In the genomic region with DNA sequence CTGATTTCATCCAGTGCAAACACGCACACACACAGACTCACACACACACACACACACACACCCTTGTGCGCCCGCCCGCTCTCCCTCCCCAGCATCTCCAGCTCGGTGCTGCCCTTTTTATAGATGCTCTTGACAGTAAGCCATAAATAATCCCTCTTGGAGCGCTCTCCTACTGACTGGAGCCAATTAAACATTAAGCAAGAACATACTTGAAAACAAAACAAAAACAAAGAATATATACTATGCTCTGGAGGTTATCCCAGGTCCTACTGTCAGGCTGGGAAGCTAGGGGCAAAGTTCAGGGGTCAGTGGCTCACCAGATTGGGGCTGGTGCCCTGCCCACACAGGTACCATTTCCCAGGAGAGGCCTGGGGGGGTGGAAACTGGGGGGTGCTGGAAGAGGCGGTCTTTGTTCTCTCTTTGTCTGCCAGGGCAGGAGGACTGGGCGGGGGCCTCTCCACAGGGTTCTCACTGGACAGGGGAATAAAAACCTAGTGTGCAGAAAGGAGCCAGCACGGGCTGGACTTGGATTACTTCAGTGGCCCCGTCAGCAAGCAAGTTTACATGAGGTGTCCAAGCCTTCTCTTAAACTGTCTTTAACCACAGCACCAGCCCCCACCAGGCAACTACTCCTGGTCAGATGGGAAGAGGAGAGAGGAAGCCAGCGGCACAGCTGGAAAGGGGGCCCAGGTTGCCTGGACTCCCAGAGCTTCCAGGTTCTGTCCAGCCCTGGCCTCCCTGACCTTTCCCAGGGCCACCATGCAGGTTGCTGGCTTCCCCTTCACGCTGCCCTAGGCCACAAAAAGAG, we compare ENCODE assay signal across 8 cellular contexts. TPM values are rescaled to one million over a fixed set of nuclear protein-coding genes. Genes with fewer than 3 reads are reported as not detected.
DNase-seq lines count a peak whose midpoint lies in the region; ATAC-seq, FAIRE-seq and TF ChIP-seq lines count a peak whose summit lies in the region.

No MANE protein-coding gene starts in this region.

- H3K4me1 ChIP-seq in SK-N-SH (ENCODE audit: control insufficient read depth in 1 of 2, insufficient read depth in 2 of 2, low read depth in 1 of 2, low read length in 1 of 2) (peaks cover 34 to 85% of the 10 kb centered on the region in 2 experiments), testis (peaks cover 65% of the 10 kb centered on the region)

- POLR2A ChIA-PET in SK-N-SH (lab: Yijun Ruan, JAX): interaction anchor here (0.7 kb wide), 1 partner anchor 23 kb away, joined by 3 read pairs; no protein-coding TSS in a partner anchor

- H3K4me3 ChIP-seq in SK-N-SH (ENCODE audit: low read depth in 2 of 2, low read length in 1 of 2) (no peak overlapping the region), testis (no peak overlapping the region)

- FAIRE-seq in islet of Langerhans (lab: Jason Lieb, UNC): peak; percentile 41

- peak in 1 of 2 experiments; percentile 56; a peak in 1 of 4 replicates for TF ChIP-seq EP300 in SK-N-SH (IDR thresholded peaks at IDR 0.05; ENCODE audit: borderline replicate concordance in 1 of 2, low read depth in 1 of 2, low read length in 1 of 2)

- peak overlapping the region in 1 of 2 experiments; percentile 76; a peak in 3 of 4 replicates for H3K27ac ChIP-seq in SK-N-SH (ENCODE audit: low read depth in 2 of 2, low read length in 1 of 2)
- peak overlapping the region; percentile 46 to 83 for H3K27ac ChIP-seq in testis
- no peak overlapping the region for H3K27ac ChIP-seq in substantia nigra (ENCODE audit: low read depth, low read length, poor library complexity, severe bottlenecking)

- 59% methylated on average over 12 of the region's 12 CpGs for WGBS in SK-N-SH (ENCODE audit: low lambda C conversion rate)
- 24 to 46% methylated on average over 8 to 12 of the region's 12 CpGs for WGBS in testis, 2 donors

- H3K79me2 ChIP-seq in SK-N-SH (ENCODE audit: insufficient read depth): no peaks in the 10 kb centered on the region

- H3K4me2 ChIP-seq in SK-N-SH: peak overlapping the region; percentile 43; the same call in 1 of the 2 replicates

- H3K9me2 ChIP-seq in SK-N-SH: no peaks in the 10 kb centered on the region

- no peak for TF ChIP-seq POLR2A in testis (IDR thresholded peaks at IDR 0.05)

- no peaks in the 10 kb centered on the region for H3K36me3 ChIP-seq in SK-N-SH (replicated peaks in 1 of 2; ENCODE audit: control insufficient read depth in 1 of 2, insufficient read depth in 2 of 2, low read length in 1 of 2)
- H3K36me3 ChIP-seq in testis (ENCODE audit: low read depth, missing control alignments): no peaks in the 10 kb centered on the region

- ATAC-seq in HG03095 (IDR thresholded peaks at IDR 0.05; ENCODE audit: unreplicated experiment): no peak

- TF ChIP-seq CTCF in SK-N-SH (IDR thresholded peaks at IDR 0.05) (no peak), testis (IDR thresholded peaks at IDR 0.05) (no peak), GM10266 (IDR thresholded peaks at IDR 0.05; ENCODE audit: control insufficient read depth, insufficient read depth, low read depth, missing control alignments) (no peak)

- DNase-seq in A172 (ENCODE audit: low spot score) (peak; percentile 67), MV-4-11 (lab: John Stamatoyannopoulos, UW) (peak; percentile 20), SK-N-SH (peak; percentile 54), testis (peak; percentile 78), GM10266 (ENCODE audit: extremely low spot score) (no peak), substantia nigra (lab: John Stamatoyannopoulos, UW) (no peak)

- CTCF ChIA-PET in SK-N-SH (lab: Yijun Ruan, JAX): interaction anchor here (1.8 to 14.1 kb wide), 3 partner anchors 12 to 182 kb away, joined by 6 to 137 read pairs (median 6); a partner anchor contains a TSS

- no peaks in the 10 kb centered on the region for H3K27me3 ChIP-seq in SK-N-SH (ENCODE audit: insufficient read depth)
- no peaks in the 10 kb centered on the region for H3K27me3 ChIP-seq in testis

- H3K9me3 ChIP-seq in SK-N-SH (no peaks in the 10 kb centered on the region), testis (no peaks in the 10 kb centered on the region)

- intact Hi-C loops in testis (cut with DNase I; ENCODE audit: low total_unique reads): no loop called here

- H2AFZ ChIP-seq in SK-N-SH (ENCODE audit: low read depth): no peak overlapping the region

- H4K20me1 ChIP-seq in SK-N-SH (ENCODE audit: insufficient read depth): no peaks in the 10 kb centered on the region

- TF ChIP-seq RAD21 in SK-N-SH (IDR thresholded peaks at IDR 0.05; ENCODE audit: low read length): 0 out of 2 replicates have a peak, but pooled peaks have one; percentile 22

- H3K9ac ChIP-seq in SK-N-SH: no peak overlapping the region

- H3F3A ChIP-seq in SK-N-SH (replicated peaks; ENCODE audit: insufficient read depth): no peaks in the 10 kb centered on the region

TF ChIP-seq in SK-N-SH, 30 proteins besides CTCF, POLR2A, EP300 and RAD21:
- TF ChIP-seq GATA2 (CRISPR knock-in tag; IDR thresholded peaks at IDR 0.05) (peak; percentile 47; the same call in 1 of the 2 replicates), NFIC (IDR thresholded peaks at IDR 0.05; ENCODE audit: borderline replicate concordance) (peak; percentile 59; the same call in 1 of the 2 replicates), CHD2 (IDR thresholded peaks at IDR 0.05; ENCODE audit: low read length, partially characterized antibody) (peak; percentile 52), MXI1 (IDR thresholded peaks at IDR 0.05; ENCODE audit: low read depth, low read length) (0 out of 2 replicates have a peak, but pooled peaks have one; percentile 37), TCF12 (IDR thresholded peaks at IDR 0.05) (peak; percentile 69), RFX5 (IDR thresholded peaks at IDR 0.05; ENCODE audit: low read length) (no peak), JUND (IDR thresholded peaks at IDR 0.05) (no peak; the same call in 1 of the 2 replicates), MEF2A (IDR thresholded peaks at IDR 0.05; ENCODE audit: borderline replicate concordance, low read depth) (peak; percentile 19; the same call in 1 of the 2 replicates)
- TF ChIP-seq, protein P1, sequence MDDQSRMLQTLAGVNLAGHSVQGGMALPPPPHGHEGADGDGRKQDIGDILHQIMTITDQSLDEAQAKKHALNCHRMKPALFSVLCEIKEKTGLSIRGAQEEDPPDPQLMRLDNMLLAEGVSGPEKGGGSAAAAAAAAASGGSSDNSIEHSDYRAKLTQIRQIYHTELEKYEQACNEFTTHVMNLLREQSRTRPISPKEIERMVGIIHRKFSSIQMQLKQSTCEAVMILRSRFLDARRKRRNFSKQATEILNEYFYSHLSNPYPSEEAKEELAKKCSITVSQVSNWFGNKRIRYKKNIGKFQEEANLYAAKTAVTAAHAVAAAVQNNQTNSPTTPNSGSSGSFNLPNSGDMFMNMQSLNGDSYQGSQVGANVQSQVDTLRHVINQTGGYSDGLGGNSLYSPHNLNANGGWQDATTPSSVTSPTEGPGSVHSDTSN (IDR thresholded peaks at IDR 0.05): peak; percentile 84

RNA-seq across cellular contexts. Expression of a gene that starts 16.1 kb away (rescaled TPM):
- 0.83 and 1.8 TPM in 2 replicates for total RNA-seq in A172 (2014; rRNA removed; shearing (Covaris generic))
- polyA plus RNA-seq in SK-N-SH (2012; rRNA removed) (0.72 and 1.0 TPM in 2 replicates), testis (ENCODE audit: insufficient read depth, low read depth, low replicate concordance) (4.9 TPM)
- polyA plus RNA-seq in SK-N-SH (2012; cell fraction: cytosol; rRNA removed): 0.58 and 0.64 TPM in 2 replicates
- 2.2 and 2.5 TPM in 2 replicates for polyA plus RNA-seq in SK-N-SH (2012; cell fraction: nucleus; rRNA removed)
- total RNA-seq in testis: 1 to 10 TPM; 6.9 to 7.7 TPM

RNA-seq across cellular contexts. Expression of a gene that starts 53.6 kb away (rescaled TPM):
- 337 and 421 TPM in 2 replicates for total RNA-seq in A172 (2014; rRNA removed; shearing (Covaris generic))
- polyA plus RNA-seq in SK-N-SH (2012; rRNA removed) (489 and 501 TPM in 2 replicates), testis (ENCODE audit: insufficient read depth, low read depth, low replicate concordance) (359 TPM)
- polyA plus RNA-seq in SK-N-SH (2012; cell fraction: cytosol; rRNA removed): 524 and 758 TPM in 2 replicates
- 94.9 and 167 TPM in 2 replicates for polyA plus RNA-seq in SK-N-SH (2012; cell fraction: nucleus; rRNA removed)
- total RNA-seq in testis: 100 to 1,000 TPM; 277 to 410 TPM

Comparison
In these comparisons a context has a peak if more than half of its experiments do, and no peak if none do; other contexts are left out.
1. DNase-seq: peak in A172 (single experiment), MV-4-11 (single experiment), SK-N-SH (single experiment) and testis (single experiment); none in GM10266 (single experiment) and substantia nigra (0 of 49).